11 cellular contexts compared by ENCODE assay signal in genomic region chr22:29914165-29914564, GRCh38. TPM values are rescaled to one million over a fixed set of nuclear protein-coding genes. Genes with fewer than 3 reads are reported as not detected.
A peak's percentile ranks its signal among the peaks of the same experiment; 100 is the strongest.
DNase-seq lines count a peak whose midpoint lies in the region; ATAC-seq and TF ChIP-seq lines count a peak whose summit lies in the region.
"Had no signal": no experiment of that assay in that cellular context is flagged by ENCODE, and none has a peak within 500 bp of the region (broad histone marks: within the 10 kb centered on the region; RNA-seq: fewer than 3 reads in every experiment).

No MANE protein-coding gene starts in this region.

- no peak overlapping the region for H3K9ac ChIP-seq in endodermal cell (ENCODE audit: extremely low read depth, low read length, poor library complexity, severe bottlenecking)

- H3K4me1 Mint-ChIP-seq in endodermal cell (peaks cover 29% of the 10 kb centered on the region), nephron progenitor cell (peaks cover 21% of the 10 kb centered on the region)

- H3K27me3 Mint-ChIP-seq in endodermal cell (ENCODE audit: insufficient read depth), result no peaks in the 10 kb centered on the region
- no peaks in the 10 kb centered on the region for H3K27me3 Mint-ChIP-seq in nephron progenitor cell (ENCODE audit: low read depth, poor library complexity)

- no peaks in the 10 kb centered on the region for H3K4me1 ChIP-seq in endodermal cell (ENCODE audit: control insufficient read depth, insufficient read depth, low read length)

- H3K27ac Mint-ChIP-seq in endodermal cell, result peak overlapping the region; percentile 89
- no peak overlapping the region for H3K27ac Mint-ChIP-seq in nephron progenitor cell
- H3K27ac Mint-ChIP-seq: activated naive CD4-positive, alpha-beta T cell treated with anti-CD3 and anti-CD28 coated beads for 36 hours had no signal

- DNase-seq in AG09319 (ENCODE audit: extremely low read depth, low read depth) (peak; percentile 49), MG63 (peak; percentile 30), endodermal cell (no peak), nephron progenitor cell (no peak), NCI-H187 treated with DMSO at 0.1 percent for 48 hours (lab: John Stamatoyannopoulos, UW) (no peak), activated gamma-delta T cell (lab: John Stamatoyannopoulos, UW) (no peak)
- DNase-seq: activated naive CD4-positive, alpha-beta T cell treated with anti-CD3 and anti-CD28 coated beads for 36 hours; Caco-2 had no signal

- H3K36me3 ChIP-seq in MG63, result no peaks in the 10 kb centered on the region
- H3K36me3 ChIP-seq in endodermal cell (ENCODE audit: control insufficient read depth, insufficient read depth, low read length), result no peaks in the 10 kb centered on the region

- WGBS in endodermal cell (ENCODE audit: insufficient coverage in 1 of 2, insufficient read length in 1 of 2), 2 experiments, result 41 to 50% methylated on average over 1 of the region's 1 CpG

- no peak for TF ChIP-seq CTCF in AG09319 (IDR thresholded peaks at IDR 0.05; ENCODE audit: low read depth, low read length)
- no peak for TF ChIP-seq CTCF in endodermal cell (conservative IDR thresholded peaks at IDR 0.05)
- no peak for TF ChIP-seq CTCF in nephron progenitor cell (IDR thresholded peaks at IDR 0.05)

- no peak for ATAC-seq in HG02798 (IDR thresholded peaks at IDR 0.05; ENCODE audit: poor library complexity, unreplicated experiment)
- ATAC-seq in HG02852 (IDR thresholded peaks at IDR 0.05; ENCODE audit: unreplicated experiment), result no peak

- no peaks in the 10 kb centered on the region for H3K27me3 ChIP-seq in MG63
- no peaks in the 10 kb centered on the region for H3K27me3 ChIP-seq in endodermal cell (ENCODE audit: control insufficient read depth, insufficient read depth, low read length, poor library complexity, severe bottlenecking)

- H3K9me3 Mint-ChIP-seq in endodermal cell, result no peaks in the 10 kb centered on the region
- peaks cover 7% of the 10 kb centered on the region for H3K9me3 Mint-ChIP-seq in nephron progenitor cell
- H3K9me3 Mint-ChIP-seq: activated naive CD4-positive, alpha-beta T cell treated with anti-CD3 and anti-CD28 coated beads for 36 hours; neural crest cell had no signal

- no peak overlapping the region for H3K27ac ChIP-seq in endodermal cell (ENCODE audit: low read depth, low read length)

- H3K4me3 Mint-ChIP-seq in endodermal cell, result peak overlapping the region; percentile 40
- peak overlapping the region; percentile 15 for H3K4me3 Mint-ChIP-seq in nephron progenitor cell
- H3K4me3 Mint-ChIP-seq: activated naive CD4-positive, alpha-beta T cell treated with anti-CD3 and anti-CD28 coated beads for 36 hours; neural crest cell had no signal

- no peaks in the 10 kb centered on the region for H3K9me3 ChIP-seq in MG63
- no peaks in the 10 kb centered on the region for H3K9me3 ChIP-seq in endodermal cell (ENCODE audit: control insufficient read depth, low read length)
- H3K9me3 ChIP-seq: Caco-2 had no signal

- H3K36me3 Mint-ChIP-seq in endodermal cell (ENCODE audit: low read depth) (no peaks in the 10 kb centered on the region), nephron progenitor cell (ENCODE audit: low read depth) (peaks cover 26% of the 10 kb centered on the region)

- no peak overlapping the region for H3K4me3 ChIP-seq in MG63
- no peak overlapping the region for H3K4me3 ChIP-seq in endodermal cell (ENCODE audit: low read length)

RNA-seq across cellular contexts. Expression of gene MTMR3, which starts 31.2 kb away (rescaled TPM):
- 9.1 and 12.9 TPM in 2 replicates for total RNA-seq in MG63 (2014; rRNA removed; shearing (Covaris generic); ENCODE audit: low replicate concordance)
- total RNA-seq in endodermal cell, result 10 to 100 TPM; 30.9 to 41.3 TPM
- polyA plus RNA-seq in endodermal cell (2013, experiment 1 of 2), result 26.3 TPM
- 24.8 TPM for polyA plus RNA-seq in endodermal cell (2013, experiment 2 of 2)

Comparison
In these comparisons a context has a peak if more than half of its experiments do, and no peak if none do; other contexts are left out.
1. DNase-seq: peak in AG09319 (single experiment) and MG63 (single experiment); none in endodermal cell (single experiment), nephron progenitor cell (single experiment), NCI-H187 treated with DMSO at 0.1 percent for 48 hours (single experiment) and activated gamma-delta T cell (single experiment).